Comparison of ENCODE assay signal across 8 cellular contexts in genomic region chr4:1579834-1580686, GRCh38.
DNase-seq lines count a peak whose midpoint lies in the region; ATAC-seq, FAIRE-seq and TF ChIP-seq lines count a peak whose summit lies in the region.

No MANE protein-coding gene starts in this region.

- peak; percentile 60 for DNase-seq in GM12892 (ENCODE audit: insufficient read length)
- DNase-seq in activated gamma-delta T cell treated with anti-CD3 and anti-CD28 coated beads, Interleukin-2, amount 50 U/mL, for 16 hours (ENCODE audit: low read depth), result peak; percentile 87
- peak; percentile 70 for DNase-seq in glomerular visceral epithelial cell (ENCODE audit: extremely low spot score)
- peak; percentile 91 for DNase-seq in transverse colon

- H3K4me2 ChIP-seq in parathyroid adenoma (ENCODE audit: low read length), result peak overlapping the region; percentile 87

- ATAC-seq in HG03280 (IDR thresholded peaks at IDR 0.05; ENCODE audit: unreplicated experiment) (peak; percentile 63), HG03045 (IDR thresholded peaks at IDR 0.05; ENCODE audit: unreplicated experiment) (no peak)

- TF ChIP-seq POLR2A in GM12892 (IDR thresholded peaks at IDR 0.05; ENCODE audit: low read depth, low read length) (no peak), Raji (IDR thresholded peaks at IDR 0.05; ENCODE audit: insufficient read depth, low read depth, low read length) (0 out of 2 replicates have a peak, but pooled peaks have one; percentile 31), transverse colon (IDR thresholded peaks at IDR 0.05) (peak; percentile 68)

- in situ Hi-C loops in transverse colon (cut with MboI; ENCODE audit: low pct_ligation_motif_present in 1 of 4, low pct_unique_long_range_greater_than_20kb in 1 of 4, low sequenced_read_pairs in 3 of 4), result no loop called here

- no peak overlapping the region for H3K9ac ChIP-seq in parathyroid adenoma

- peak overlapping the region; percentile 55 for H3K4me3 ChIP-seq in parathyroid adenoma (ENCODE audit: low read depth, low read length)
- H3K4me3 ChIP-seq in transverse colon, result peak overlapping the region; percentile 48 to 67 (median 60)

- H3K36me3 ChIP-seq in parathyroid adenoma (ENCODE audit: control insufficient read depth, insufficient read depth, low read length), result no peaks in the 10 kb centered on the region
- H3K36me3 ChIP-seq in transverse colon, result no peaks in the 10 kb centered on the region

- H3K9me3 ChIP-seq in parathyroid adenoma (ENCODE audit: control insufficient read depth, low read length) (no peaks in the 10 kb centered on the region), transverse colon (no peaks in the 10 kb centered on the region)

- FAIRE-seq in GM12892 (lab: Jason Lieb, UNC), result no peak

- H3K27me3 ChIP-seq in parathyroid adenoma (ENCODE audit: control insufficient read depth, insufficient read depth, low read length) (no peaks in the 10 kb centered on the region), transverse colon (peaks cover 10% of the 10 kb centered on the region)

- no peak overlapping the region for H2AFZ ChIP-seq in parathyroid adenoma

- TF ChIP-seq EP300 in transverse colon (IDR thresholded peaks at IDR 0.05; ENCODE audit: low read depth), result no peak

- TF ChIP-seq CTCF in parathyroid adenoma (IDR thresholded peaks at IDR 0.05) (no peak), transverse colon (IDR thresholded peaks at IDR 0.05) (no peak)

- H3K4me1 ChIP-seq in parathyroid adenoma (no peaks in the 10 kb centered on the region), transverse colon (peaks cover 5 to 25% (median 12%) of the 10 kb centered on the region in 4 donors)

- intact Hi-C loops in transverse colon (cut with DNase I; ENCODE audit: low total_unique reads), result no loop called here

- H3K27ac ChIP-seq in parathyroid adenoma (peak overlapping the region; percentile 22), transverse colon (peak overlapping the region; percentile 82 to 88 (median 84))

- H3K79me2 ChIP-seq in parathyroid adenoma, result no peaks in the 10 kb centered on the region

- whole genome bisulfite sequencing in transverse colon (ENCODE audit: low coverage in 1 of 2), 2 donors, result 0% methylated on average over 3 to 33 of the region's 52 CpGs
